ENCODE assay signal across 22 cellular contexts in genomic region chr1:53147171-53147570, GRCh38. TPM values are rescaled to one million over a fixed set of nuclear protein-coding genes. Genes with fewer than 3 reads are reported as not detected.
DNase-seq lines count a peak whose midpoint lies in the region; ATAC-seq and TF ChIP-seq lines count a peak whose summit lies in the region.
"Had no signal": no experiment of that assay in that cellular context is flagged by ENCODE, and none has a peak within 500 bp of the region (broad histone marks: within the 10 kb centered on the region; RNA-seq: fewer than 3 reads in every experiment).

No MANE protein-coding gene starts in this region.

- no peak overlapping the region for H3K4me3 ChIP-seq in AG04450 (ENCODE audit: low read depth, low read length)
- no peak overlapping the region for H3K4me3 ChIP-seq in PC-3 (ENCODE audit: low read length)
- no peak overlapping the region for H3K4me3 ChIP-seq in fibroblast of lung (replicated peaks in 1 of 4; ENCODE audit: control extremely low read depth in 1 of 4, insufficient read depth in 1 of 4, low read depth in 3 of 4, low read length in 4 of 4)
- no peak overlapping the region for H3K4me3 ChIP-seq in osteoblast (ENCODE audit: insufficient read depth, low read length)
- H3K4me3 ChIP-seq: heart right ventricle had no signal

- H3K9me2 ChIP-seq in PC-3 (replicated peaks; ENCODE audit: low read length), result no peaks in the 10 kb centered on the region

- no TSS peak for BruUV-seq in PC-3 (replicated peaks; lab: Mats Ljungman, UMichigan)

- H3K9ac ChIP-seq in PC-3 (ENCODE audit: low read length) (peak overlapping the region; percentile 65), fibroblast of lung (ENCODE audit: insufficient read depth, low read length) (no peak overlapping the region)

- CTCF ChIA-PET in AG04450 (lab: Charles Lee), result interaction anchor here (1.1 kb wide), 1 partner anchor 17 kb away, joined by 9 read pairs; no protein-coding TSS in a partner anchor
- CTCF ChIA-PET in PC-3 (lab: Charles Lee), result no interaction called here

- H3K79me2 ChIP-seq in PC-3 (ENCODE audit: low read length) (no peaks in the 10 kb centered on the region), fibroblast of lung (ENCODE audit: control insufficient read depth, insufficient read depth, low read length) (no peaks in the 10 kb centered on the region), osteoblast (ENCODE audit: insufficient read depth, low read length) (no peaks in the 10 kb centered on the region)

- H4K20me1 ChIP-seq in PC-3 (ENCODE audit: low read length) (no peaks in the 10 kb centered on the region), fibroblast of lung (ENCODE audit: control insufficient read depth, extremely low read depth, insufficient read depth, low read length) (no peaks in the 10 kb centered on the region), osteoblast (ENCODE audit: insufficient read depth, low read length) (no peaks in the 10 kb centered on the region)

- H2AFZ ChIP-seq in PC-3 (ENCODE audit: low read length), result 0 out of 2 replicates have a peak overlapping the region, but pooled peaks have one; percentile 5
- H2AFZ ChIP-seq in fibroblast of lung (ENCODE audit: low read length), result no peak overlapping the region
- no peak overlapping the region for H2AFZ ChIP-seq in osteoblast (ENCODE audit: low read length)

- no peak for ATAC-seq in PC-3
- ATAC-seq: activated CD4-positive, CD25-positive, alpha-beta regulatory T cell treated with anti-CD3 and anti-CD28 coated beads, Interleukin-2, amount 50 U/mL, for 24 hours; activated CD8-positive, alpha-beta T cell treated with anti-CD3 and anti-CD28 coated beads, Interleukin-2, amount 10 ng/mL, durations not matched to agents 7 days and 5 days; activated naive CD4-positive, alpha-beta T cell treated with anti-CD3 and anti-CD28 coated beads, Interleukin-2, amount 50 U/mL, for 72 hours; activated T-cell treated with anti-CD3 and anti-CD28 coated beads, Interleukin-2, amount 50 U/mL, for 4 hours; natural killer cell had no signal

- H3K4me2 ChIP-seq in PC-3 (ENCODE audit: low read length), result peak overlapping the region; percentile 9; the same call in 1 of the 2 replicates
- no peak overlapping the region for H3K4me2 ChIP-seq in fibroblast of lung (ENCODE audit: extremely low read depth, insufficient read depth, low read length)
- no peak overlapping the region for H3K4me2 ChIP-seq in osteoblast (ENCODE audit: insufficient read depth, low read length)

- no peaks in the 10 kb centered on the region for H3K36me3 ChIP-seq in PC-3 (ENCODE audit: low read depth, low read length)
- no peaks in the 10 kb centered on the region for H3K36me3 ChIP-seq in fibroblast of lung (ENCODE audit: control insufficient read depth, insufficient read depth, low read length)
- H3K36me3 ChIP-seq in osteoblast (ENCODE audit: insufficient read depth, low read length), result no peaks in the 10 kb centered on the region
- H3K36me3 ChIP-seq: heart right ventricle had no signal

- POLR2A ChIA-PET in AG04450 (lab: Yijun Ruan, JAX), result interaction anchor here (0.6 to 1.6 kb wide), 3 partner anchors 12 to 220 kb away, joined by 3 to 7 read pairs (median 4); partner anchors contain the start of gene SCP2
- POLR2A ChIA-PET in PC-3 (lab: Charles Lee; ENCODE audit: unreplicated experiment), result no interaction called here

- intact Hi-C loops in PC-3 (cut with micrococcal nuclease), result no loop called here

- H3K9me3 ChIP-seq in AG04450 (ENCODE audit: control insufficient read depth, insufficient read depth, low read length) (no peaks in the 10 kb centered on the region), PC-3 (ENCODE audit: low read length) (no peaks in the 10 kb centered on the region), fibroblast of lung (ENCODE audit: control insufficient read depth, insufficient read depth, low read depth, low read length) (no peaks in the 10 kb centered on the region), osteoblast (ENCODE audit: low read depth, low read length) (no peaks in the 10 kb centered on the region)
- H3K9me3 ChIP-seq: heart right ventricle had no signal

- no peaks in the 10 kb centered on the region for H3F3A ChIP-seq in PC-3 (ENCODE audit: low read length, unreplicated experiment)

- peak overlapping the region; percentile 100 for H3K27ac ChIP-seq in AG04450 (ENCODE audit: low read depth, low read length)
- peak overlapping the region; percentile 98 for H3K27ac ChIP-seq in PC-3 (ENCODE audit: low read length)
- peak overlapping the region; percentile 97 for H3K27ac ChIP-seq in fibroblast of lung (ENCODE audit: insufficient read depth, low read length)
- peak overlapping the region; percentile 98 for H3K27ac ChIP-seq in osteoblast (ENCODE audit: low read depth, low read length)

- H3K4me1 ChIP-seq in PC-3 (ENCODE audit: insufficient read depth, low read length) (peaks cover 41% of the 10 kb centered on the region), fibroblast of lung (ENCODE audit: control insufficient read depth, extremely low read depth, insufficient read depth, low read length) (peaks cover 18% of the 10 kb centered on the region), osteoblast (ENCODE audit: insufficient read depth, low read length) (peaks cover 30% of the 10 kb centered on the region)

- no peak for DNase-seq in AG04450 (ENCODE audit: low read depth, low spot score)
- DNase-seq in PC-3, result no peak
- no peak for DNase-seq in fibroblast of lung (ENCODE audit: low read depth in 2 of 2)
- peak; percentile 9 for DNase-seq in osteoblast (ENCODE audit: insufficient read length, low spot score, missing footprints)
- DNase-seq in NCI-H2029 treated with DMSO at 0.1 percent for 48 hours (lab: John Stamatoyannopoulos, UW), result no peak
- no peak for DNase-seq in activated naive CD4-positive, alpha-beta T cell (lab: John Stamatoyannopoulos, UW)
- DNase-seq in stimulated activated CD4-positive, alpha-beta T cell treated with anti-CD3 and anti-CD28 coated beads, Interleukin-2, amount 100 ng/mL, for 24 hours, result no peak
- no peak for DNase-seq in cortex of kidney (lab: John Stamatoyannopoulos, UW)
- DNase-seq: activated CD8-positive, alpha-beta T cell treated with anti-CD3 and anti-CD28 coated beads, Interleukin-2, amount 10 ng/mL, durations not matched to agents 7 days and 5 days; activated T-cell treated with anti-CD3 and anti-CD28 coated beads, Interleukin-2, amount 50 U/mL, for 4 hours; CD8-positive, alpha-beta memory T cell; endodermal cell; heart right ventricle; natural killer cell; NCI-H146; NCI-H69; OCI-M1; small intestine; stimulated activated CD4-positive, alpha-beta T cell treated with anti-CD3 and anti-CD28 coated beads, Interleukin-4, amount 100 ng/mL, for 24 hours; T1000 had no signal

- TF ChIP-seq CTCF in AG04450 (IDR thresholded peaks at IDR 0.05; ENCODE audit: low read depth, low read length) (no peak), PC-3 (conservative IDR thresholded peaks at IDR 0.05; ENCODE audit: low read depth, low read length) (no peak), fibroblast of lung (conservative IDR thresholded peaks at IDR 0.05 in 1 of 2, IDR thresholded peaks at IDR 0.05 in 1 of 2; ENCODE audit: low read depth in 1 of 2, low read length in 2 of 2) (no peak), osteoblast (IDR thresholded peaks at IDR 0.05; ENCODE audit: extremely low read depth, low read depth, low read length) (no peak)

- no peaks in the 10 kb centered on the region for H3K27me3 ChIP-seq in AG04450 (ENCODE audit: control insufficient read depth, insufficient read depth, low read length)
- H3K27me3 ChIP-seq in PC-3 (ENCODE audit: low read length), result no peaks in the 10 kb centered on the region
- no peaks in the 10 kb centered on the region for H3K27me3 ChIP-seq in fibroblast of lung (ENCODE audit: control insufficient read depth, insufficient read depth, low read length)
- H3K27me3 ChIP-seq in osteoblast (ENCODE audit: insufficient read depth, low read length), result no peaks in the 10 kb centered on the region
- H3K27me3 ChIP-seq: heart right ventricle had no signal

RNA-seq across cellular contexts. Expression of gene SLC1A7, which starts 4.7 kb away (rescaled TPM):
- 0.05 and 0.11 TPM in 2 replicates for polyA plus RNA-seq in AG04450 (2011; rRNA removed)
- not detected in 2 replicates for polyA minus RNA-seq in AG04450 (2011; rRNA and poly(A)+ RNA removed)
- 0.23 and 0.26 TPM in 2 replicates for total RNA-seq in PC-3 (2014; rRNA removed)
- total RNA-seq in fibroblast of lung, result 0.26 and 0.33 TPM in 2 replicates
- 0.09 and 0.15 TPM in 2 replicates for polyA plus RNA-seq in fibroblast of lung
- polyA plus RNA-seq in fibroblast of lung (2012), result 0.58 and 1.0 TPM in 2 replicates
- 1.9 TPM in 1 of 2 replicates, not detected in the other for polyA minus RNA-seq in fibroblast of lung (ENCODE audit: low replicate concordance)
- total RNA-seq in osteoblast, result under 0.01 and 0.36 TPM in 2 replicates
- total RNA-seq: activated CD8-positive, alpha-beta T cell treated with anti-CD3 and anti-CD28 coated beads, Interleukin-2, amount 10 ng/mL, durations not matched to agents 7 days and 5 days; activated naive CD4-positive, alpha-beta T cell treated with anti-CD3 and anti-CD28 coated beads, Interleukin-2, amount 50 U/mL, for 72 hours; activated T-cell treated with anti-CD3 and anti-CD28 coated beads, Interleukin-2, amount 50 U/mL, for 4 hours; CD8-positive, alpha-beta memory T cell had no signal

RNA-seq across cellular contexts. Expression of gene CPT2, which starts 49.5 kb away (rescaled TPM):
- polyA plus RNA-seq in AG04450 (2011; rRNA removed) (17.6 and 18.8 TPM in 2 replicates), fibroblast of lung (17.2 and 17.3 TPM in 2 replicates)
- 13.6 and 13.7 TPM in 2 replicates for polyA minus RNA-seq in AG04450 (2011; rRNA and poly(A)+ RNA removed)
- total RNA-seq in PC-3 (2014; rRNA removed) (19.6 and 27.1 TPM in 2 replicates), fibroblast of lung (13.4 and 18.3 TPM in 2 replicates), osteoblast (20.6 and 24.2 TPM in 2 replicates)
- 11.4 TPM in 2 replicates for polyA plus RNA-seq in fibroblast of lung (2012)
- 12.4 and 14.3 TPM in 2 replicates for polyA minus RNA-seq in fibroblast of lung (ENCODE audit: low replicate concordance)
